ENCODE assay signal across 10 cellular contexts in the genomic region with DNA sequence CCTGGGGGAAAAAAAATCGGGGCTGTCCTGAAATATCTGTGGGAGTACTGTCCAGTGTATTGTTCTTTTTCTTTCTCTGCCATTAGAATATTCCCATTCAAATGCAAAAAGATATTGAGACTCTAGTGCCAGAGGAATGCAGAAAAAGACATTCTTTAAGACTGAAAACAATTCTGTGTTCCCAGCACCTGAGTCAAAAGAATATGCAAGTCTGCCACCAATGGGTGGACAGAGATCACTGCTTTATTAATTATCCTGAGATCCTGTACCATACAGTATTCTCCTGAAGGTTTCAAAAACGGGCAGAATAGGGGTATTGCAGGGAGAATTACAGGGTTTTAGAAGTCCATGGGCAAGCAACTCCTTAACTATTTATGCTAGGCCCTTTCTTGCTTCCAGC.
A peak's percentile ranks its signal among the peaks of the same experiment; 100 is the strongest.
DNase-seq lines count a peak whose midpoint lies in the region; ATAC-seq and TF ChIP-seq lines count a peak whose summit lies in the region.
"Had no signal": no experiment of that assay in that cellular context is flagged by ENCODE, and none has a peak within 500 bp of the region (broad histone marks: within the 10 kb centered on the region; RNA-seq: fewer than 3 reads in every experiment).

No MANE protein-coding gene starts in this region.

- H3K4me3 ChIP-seq in choroid plexus epithelial cell (ENCODE audit: low read depth, low read length) (no peak overlapping the region), dorsolateral prefrontal cortex (no peak overlapping the region)

- peaks cover 11% of the 10 kb centered on the region for H3K4me1 Mint-ChIP-seq in osteocyte (ENCODE audit: unreplicated experiment)

- peak; percentile 7 for TF ChIP-seq CTCF in GM10266 (IDR thresholded peaks at IDR 0.05; ENCODE audit: control insufficient read depth, insufficient read depth, low read depth, missing control alignments)
- peak; percentile 58 for TF ChIP-seq CTCF in choroid plexus epithelial cell (conservative IDR thresholded peaks at IDR 0.05; ENCODE audit: low read depth, low read length)
- peak; percentile 55 for TF ChIP-seq CTCF in osteocyte (IDR thresholded peaks at IDR 0.05)
- peak in 12 of 56 donors; percentile 9 to 30 (median 14) for TF ChIP-seq CTCF in dorsolateral prefrontal cortex (IDR thresholded peaks at IDR 0.05 in 54 of 56, conservative IDR thresholded peaks at IDR 0.05 in 2 of 56; ENCODE audit: low read depth in 1 of 56, partially characterized antibody in 56 of 56)

- intact Hi-C loops in dorsolateral prefrontal cortex (cut with DNase I): no loop called here

- H3K9me3 Mint-ChIP-seq in osteocyte (ENCODE audit: unreplicated experiment): no peaks in the 10 kb centered on the region

- no peaks in the 10 kb centered on the region for H3K36me3 Mint-ChIP-seq in osteocyte (ENCODE audit: unreplicated experiment)

- H3K27ac Mint-ChIP-seq in osteocyte (ENCODE audit: unreplicated experiment): no peak overlapping the region

- H3K27ac ChIP-seq in dorsolateral prefrontal cortex: no peak overlapping the region

- no peak for ATAC-seq in GM19328 (IDR thresholded peaks at IDR 0.05; ENCODE audit: unreplicated experiment)

- H3K4me3 Mint-ChIP-seq in osteocyte (ENCODE audit: unreplicated experiment): no peak overlapping the region

- H3K27me3 ChIP-seq in dorsolateral prefrontal cortex: no peaks in the 10 kb centered on the region

- no peaks in the 10 kb centered on the region for H3K27me3 Mint-ChIP-seq in osteocyte (ENCODE audit: unreplicated experiment)

- DNase-seq in GM10266 (ENCODE audit: extremely low spot score) (no peak), NCI-H460 (ENCODE audit: extremely low read depth, low read depth) (peak; percentile 20), choroid plexus epithelial cell (ENCODE audit: low read depth) (peak; percentile 88), osteocyte (ENCODE audit: extremely low spot score, unreplicated experiment) (no peak), dorsolateral prefrontal cortex (no peak)
- DNase-seq in activated effector memory CD4-positive, alpha-beta T cell treated with anti-CD3 and anti-CD28 coated beads, Interleukin-2, amount 50 U/mL, for 16 hours: no peak
- DNase-seq: activated CD4-positive, alpha-beta T cell treated with anti-CD3 and anti-CD28 coated beads for 1 hour; left cardiac atrium; NCI-H2171 treated with DMSO at 0.1 percent for 48 hours had no signal

Comparison
In these comparisons a context has a peak if more than half of its experiments do, and no peak if none do; other contexts are left out.
1. DNase-seq: peak in NCI-H460 (single experiment) and choroid plexus epithelial cell (single experiment); none in GM10266 (single experiment), osteocyte (single experiment), dorsolateral prefrontal cortex (0 of 10) and activated effector memory CD4-positive, alpha-beta T cell treated with anti-CD3 and anti-CD28 coated beads, Interleukin-2, amount 50 U/mL, for 16 hours (single experiment).